1 cellular context compared by ENCODE assay signal in the genomic region with DNA sequence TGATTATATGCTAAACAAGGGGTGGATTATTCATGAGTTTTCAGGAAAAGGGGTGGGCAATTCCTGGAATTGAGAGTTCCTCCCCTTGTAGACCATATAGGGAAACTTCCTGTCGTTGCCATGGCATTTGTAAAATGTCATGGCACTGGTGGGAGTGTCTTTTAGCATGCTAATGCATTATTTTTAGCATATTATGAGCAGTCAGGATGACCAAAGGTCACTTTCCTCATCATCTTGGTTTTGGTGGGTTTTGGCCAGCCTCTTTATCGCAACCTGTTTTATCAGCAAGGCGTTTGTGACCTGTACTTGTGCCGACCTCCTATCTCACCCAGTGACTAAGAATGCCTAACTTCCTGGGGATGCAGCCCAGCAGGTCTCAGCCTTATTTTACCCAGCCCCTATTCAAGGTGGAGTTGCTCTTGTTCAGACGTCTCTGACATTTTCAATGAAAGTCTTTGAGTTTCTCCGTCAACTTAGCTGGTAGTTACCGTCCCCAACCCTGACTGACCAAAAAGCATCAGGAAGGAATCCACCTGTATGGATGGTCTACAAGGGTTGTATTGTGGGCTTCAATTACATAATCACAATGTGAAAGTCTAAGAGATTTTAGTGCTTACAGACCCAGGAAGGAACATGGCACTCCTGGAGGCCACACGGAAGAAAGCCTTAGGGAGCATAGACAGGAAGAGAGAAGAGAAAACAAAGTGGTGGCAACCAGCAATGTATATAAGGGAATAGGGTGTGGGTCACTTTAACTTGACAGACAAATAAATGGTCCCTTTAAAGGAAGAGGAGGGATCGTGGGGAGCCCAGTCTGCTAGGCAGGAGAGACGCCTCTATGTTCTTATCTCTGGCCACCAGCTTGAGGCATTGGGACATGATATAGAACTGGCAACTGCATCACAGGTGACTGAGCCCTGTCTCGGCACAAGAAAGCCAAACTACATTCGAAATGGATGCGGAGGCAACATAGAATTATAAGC.
TF ChIP-seq lines count a peak whose summit lies in the region.

No MANE protein-coding gene starts in this region.

TF ChIP-seq in K562, 482 proteins besides CTCF, POLR2A, EP300 and RAD21 (continued from another document and continues in another):
- TF ChIP-seq MGA (IDR thresholded peaks at IDR 0.05) (no peak), ZC3H4 (CRISPR knock-in tag; IDR thresholded peaks at IDR 0.05; ENCODE audit: borderline replicate concordance) (no peak), POLR2AphosphoS2 (IDR thresholded peaks at IDR 0.05; ENCODE audit: low read length) (no peak), KDM1A (IDR thresholded peaks at IDR 0.05) (peak in 1 of 2 experiments; percentile 59; a peak in 3 of 4 replicates), KLF10 (CRISPR knock-in tag; IDR thresholded peaks at IDR 0.05) (no peak), ZNF655 (CRISPR knock-in tag; IDR thresholded peaks at IDR 0.05) (no peak), KAT7 (CRISPR knock-in tag; IDR thresholded peaks at IDR 0.05; ENCODE audit: borderline replicate concordance) (no peak), NR2F6 (CRISPR knock-in tag; IDR thresholded peaks at IDR 0.05) (no peak), RBFOX2 (IDR thresholded peaks at IDR 0.05; ENCODE audit: low read depth, low read length) (0 out of 2 replicates have a peak, but pooled peaks have one; percentile 34), ZNF311 (CRISPR knock-in tag; IDR thresholded peaks at IDR 0.05) (0 out of 2 replicates have a peak, but pooled peaks have one; percentile 29), HCFC1 (IDR thresholded peaks at IDR 0.05; ENCODE audit: low read depth, low read length) (no peak), ZNF583 (CRISPR knock-in tag; IDR thresholded peaks at IDR 0.05) (no peak), MCM7 (IDR thresholded peaks at IDR 0.05) (no peak), POU5F1 (IDR thresholded peaks at IDR 0.05; ENCODE audit: borderline replicate concordance, low read depth, low read length, partially characterized antibody) (no peak), ZNF644 (tag; IDR thresholded peaks at IDR 0.05; ENCODE audit: low read depth) (no peak), BHLHE40 (IDR thresholded peaks at IDR 0.05; ENCODE audit: low read length) (peak; percentile 79), ZNF165 (CRISPR knock-in tag; IDR thresholded peaks at IDR 0.05; ENCODE audit: borderline replicate concordance) (no peak), JUNB (CRISPR knock-in tag; conservative IDR thresholded peaks at IDR 0.05) (no peak), ZNF324 (CRISPR knock-in tag; IDR thresholded peaks at IDR 0.05) (no peak), FOS (IDR thresholded peaks at IDR 0.05; ENCODE audit: extremely low read depth, insufficient read length) (no peak), GTF3C2 (IDR thresholded peaks at IDR 0.05; ENCODE audit: borderline replicate concordance, extremely low read depth, insufficient read length) (no peak), CTBP1 (IDR thresholded peaks at IDR 0.05; ENCODE audit: borderline replicate concordance) (peak; percentile 87), SIN3B (IDR thresholded peaks at IDR 0.05; ENCODE audit: low read depth) (no peak), HMG20A (CRISPR knock-in tag; conservative IDR thresholded peaks at IDR 0.05) (no peak), EWSR1 (IDR thresholded peaks at IDR 0.05; ENCODE audit: borderline replicate concordance, low read depth, partially characterized antibody) (no peak), ESRRB (CRISPR knock-in tag; IDR thresholded peaks at IDR 0.05; ENCODE audit: borderline replicate concordance) (no peak), TEAD2 (tag; IDR thresholded peaks at IDR 0.05) (0 out of 2 replicates have a peak, but pooled peaks have one; percentile 20)
- TF ChIP-seq, protein P1, sequence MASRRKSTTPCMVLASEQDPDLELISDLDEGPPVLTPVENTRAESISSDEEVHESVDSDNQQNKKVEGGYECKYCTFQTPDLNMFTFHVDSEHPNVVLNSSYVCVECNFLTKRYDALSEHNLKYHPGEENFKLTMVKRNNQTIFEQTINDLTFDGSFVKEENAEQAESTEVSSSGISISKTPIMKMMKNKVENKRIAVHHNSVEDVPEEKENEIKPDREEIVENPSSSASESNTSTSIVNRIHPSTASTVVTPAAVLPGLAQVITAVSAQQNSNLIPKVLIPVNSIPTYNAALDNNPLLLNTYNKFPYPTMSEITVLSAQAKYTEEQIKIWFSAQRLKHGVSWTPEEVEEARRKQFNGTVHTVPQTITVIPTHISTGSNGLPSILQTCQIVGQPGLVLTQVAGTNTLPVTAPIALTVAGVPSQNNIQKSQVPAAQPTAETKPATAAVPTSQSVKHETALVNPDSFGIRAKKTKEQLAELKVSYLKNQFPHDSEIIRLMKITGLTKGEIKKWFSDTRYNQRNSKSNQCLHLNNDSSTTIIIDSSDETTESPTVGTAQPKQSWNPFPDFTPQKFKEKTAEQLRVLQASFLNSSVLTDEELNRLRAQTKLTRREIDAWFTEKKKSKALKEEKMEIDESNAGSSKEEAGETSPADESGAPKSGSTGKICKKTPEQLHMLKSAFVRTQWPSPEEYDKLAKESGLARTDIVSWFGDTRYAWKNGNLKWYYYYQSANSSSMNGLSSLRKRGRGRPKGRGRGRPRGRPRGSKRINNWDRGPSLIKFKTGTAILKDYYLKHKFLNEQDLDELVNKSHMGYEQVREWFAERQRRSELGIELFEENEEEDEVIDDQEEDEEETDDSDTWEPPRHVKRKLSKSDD (conservative IDR thresholded peaks at IDR 0.05; ENCODE audit: low read length): no peak
- TF ChIP-seq, protein P2, sequence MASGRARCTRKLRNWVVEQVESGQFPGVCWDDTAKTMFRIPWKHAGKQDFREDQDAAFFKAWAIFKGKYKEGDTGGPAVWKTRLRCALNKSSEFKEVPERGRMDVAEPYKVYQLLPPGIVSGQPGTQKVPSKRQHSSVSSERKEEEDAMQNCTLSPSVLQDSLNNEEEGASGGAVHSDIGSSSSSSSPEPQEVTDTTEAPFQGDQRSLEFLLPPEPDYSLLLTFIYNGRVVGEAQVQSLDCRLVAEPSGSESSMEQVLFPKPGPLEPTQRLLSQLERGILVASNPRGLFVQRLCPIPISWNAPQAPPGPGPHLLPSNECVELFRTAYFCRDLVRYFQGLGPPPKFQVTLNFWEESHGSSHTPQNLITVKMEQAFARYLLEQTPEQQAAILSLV (tag; IDR thresholded peaks at IDR 0.05): no peak
- TF ChIP-seq, protein P3, sequence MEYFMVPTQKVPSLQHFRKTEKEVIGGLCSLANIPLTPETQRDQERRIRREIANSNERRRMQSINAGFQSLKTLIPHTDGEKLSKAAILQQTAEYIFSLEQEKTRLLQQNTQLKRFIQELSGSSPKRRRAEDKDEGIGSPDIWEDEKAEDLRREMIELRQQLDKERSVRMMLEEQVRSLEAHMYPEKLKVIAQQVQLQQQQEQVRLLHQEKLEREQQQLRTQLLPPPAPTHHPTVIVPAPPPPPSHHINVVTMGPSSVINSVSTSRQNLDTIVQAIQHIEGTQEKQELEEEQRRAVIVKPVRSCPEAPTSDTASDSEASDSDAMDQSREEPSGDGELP (CRISPR knock-in tag; IDR thresholded peaks at IDR 0.05; ENCODE audit: borderline replicate concordance): peak; percentile 71
- TF ChIP-seq, protein P4, sequence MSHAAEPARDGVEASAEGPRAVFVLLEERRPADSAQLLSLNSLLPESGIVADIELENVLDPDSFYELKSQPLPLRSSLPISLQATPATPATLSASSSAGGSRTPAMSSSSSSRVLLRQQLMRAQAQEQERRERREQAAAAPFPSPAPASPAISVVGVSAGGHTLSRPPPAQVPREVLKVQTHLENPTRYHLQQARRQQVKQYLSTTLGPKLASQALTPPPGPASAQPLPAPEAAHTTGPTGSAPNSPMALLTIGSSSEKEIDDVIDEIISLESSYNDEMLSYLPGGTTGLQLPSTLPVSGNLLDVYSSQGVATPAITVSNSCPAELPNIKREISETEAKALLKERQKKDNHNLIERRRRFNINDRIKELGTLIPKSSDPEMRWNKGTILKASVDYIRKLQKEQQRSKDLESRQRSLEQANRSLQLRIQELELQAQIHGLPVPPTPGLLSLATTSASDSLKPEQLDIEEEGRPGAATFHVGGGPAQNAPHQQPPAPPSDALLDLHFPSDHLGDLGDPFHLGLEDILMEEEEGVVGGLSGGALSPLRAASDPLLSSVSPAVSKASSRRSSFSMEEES (CRISPR knock-in tag; IDR thresholded peaks at IDR 0.05): no peak
